ENCODE assay signal across 16 cellular contexts in the genomic region with DNA sequence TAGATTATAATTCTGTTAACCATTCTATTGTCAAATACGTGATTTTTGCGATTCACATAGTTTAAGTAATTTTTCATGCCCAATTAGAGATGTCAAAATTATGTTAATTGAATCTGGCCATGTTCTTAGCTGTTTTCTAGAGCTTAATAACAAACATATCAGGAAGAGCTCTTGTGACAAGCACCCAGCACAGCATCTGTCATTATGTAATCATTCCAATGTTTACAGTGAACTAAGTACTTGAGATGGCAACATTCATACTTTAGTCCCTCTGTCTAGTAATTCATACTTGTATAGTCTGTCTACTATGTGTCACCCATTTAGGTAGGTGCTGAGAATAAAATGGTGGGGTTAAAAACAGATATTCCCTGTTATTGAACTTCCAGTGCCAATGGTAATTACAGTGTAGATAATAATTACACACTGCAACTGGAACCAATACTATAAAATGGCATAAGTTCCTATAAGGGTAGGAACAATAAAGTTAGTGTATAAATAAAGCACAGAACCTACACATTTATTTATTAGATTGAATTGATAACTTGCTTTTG. TPM values are rescaled to one million over a fixed set of nuclear protein-coding genes. Genes with fewer than 3 reads are reported as not detected.
DNase-seq lines count a peak whose midpoint lies in the region; ATAC-seq and TF ChIP-seq lines count a peak whose summit lies in the region.
"Had no signal": no experiment of that assay in that cellular context is flagged by ENCODE, and none has a peak within 500 bp of the region (broad histone marks: within the 10 kb centered on the region; RNA-seq: fewer than 3 reads in every experiment).

No MANE protein-coding gene starts in this region.

- H3K4me3 ChIP-seq in HEK293 (ENCODE audit: low read depth, low read length) (no peak overlapping the region), left lung (no peak overlapping the region)
- H3K4me3 ChIP-seq: GM23338, testis had no signal

- H3K27ac ChIP-seq in HEK293 (ENCODE audit: extremely low read depth, low read depth, low read length) (no peak overlapping the region), left lung (no peak overlapping the region)
- H3K27ac ChIP-seq: testis had no signal

- H3K4me1 ChIP-seq in HEK293 (ENCODE audit: control insufficient read depth, insufficient read depth, low read length) (peaks cover 9% of the 10 kb centered on the region; the same call in 1 of the 2 replicates), left lung (peaks cover 0 to 5% of the 10 kb centered on the region in 2 donors)
- H3K4me1 ChIP-seq: testis had no signal

- CTCF ChIA-PET in HEK293 (lab: Yijun Ruan, JAX) = no interaction called here

- no peaks in the 10 kb centered on the region for H3K27me3 ChIP-seq in left lung
- H3K27me3 ChIP-seq: testis had no signal

- ATAC-seq in left lung (peak; percentile 47), GM21825 (IDR thresholded peaks at IDR 0.05; ENCODE audit: unreplicated experiment) (no peak), HG02798 (IDR thresholded peaks at IDR 0.05; ENCODE audit: poor library complexity, unreplicated experiment) (no peak)
- ATAC-seq: GM23338, Right ventricle myocardium inferior had no signal

- TF ChIP-seq CTCF in HEK293 (tag by site-specific recombination; IDR thresholded peaks at IDR 0.05) = no peak
- no peak for TF ChIP-seq CTCF in left lung (IDR thresholded peaks at IDR 0.05)

- H3K36me3 ChIP-seq in HEK293 (ENCODE audit: control insufficient read depth in 2 of 2, insufficient read depth in 1 of 2, low read length in 2 of 2) = no peaks in the 10 kb centered on the region
- H3K36me3 ChIP-seq in left lung = no peaks in the 10 kb centered on the region

- POLR2A ChIA-PET in HEK293 (lab: Yijun Ruan, JAX) = no interaction called here

- intact Hi-C loops in left lung (cut with DNase I) = no loop called here

- peak; percentile 83 for DNase-seq in DMS53 treated with DMSO at 0.1 percent for 48 hours (lab: John Stamatoyannopoulos, UW; ENCODE audit: unreplicated experiment)
- DNase-seq in RKO (ENCODE audit: low spot score) = peak; percentile 38
- DNase-seq in left lung = no peak
- no peak for DNase-seq in HUDEP-2 (lab: John Stamatoyannopoulos, UW; ENCODE audit: unreplicated experiment in 76 of 76)
- DNase-seq: activated CD4-positive, alpha-beta T cell treated with anti-CD3 and anti-CD28 coated beads, Interleukin-2, amount 50 U/mL, for 1 hour; activated gamma-delta T cell treated with Interleukin-2 at 50 U/mL for 16 hours; central memory CD4-positive, alpha-beta T cell; effector CD4-positive, alpha-beta T cell; NCI-H2081; stimulated activated CD4-positive, alpha-beta T cell treated with anti-CD3 and anti-CD28 coated beads, Interleukin-12 subunit alpha, Interleukin-12 subunit beta, amount 100 ng/mL, for 4 hours; testis had no signal

- H3K9me3 ChIP-seq in HEK293 (ENCODE audit: control insufficient read depth, insufficient read depth, low read depth, low read length) (no peaks in the 10 kb centered on the region), left lung (no peaks in the 10 kb centered on the region)
- H3K9me3 ChIP-seq: testis had no signal

TF ChIP-seq in HEK293, 187 proteins besides CTCF, POLR2A, EP300 and RAD21:
- TF ChIP-seq ZNF785 (tag by site-specific recombination; IDR thresholded peaks at IDR 0.05) (no peak), SP7 (tag by site-specific recombination; IDR thresholded peaks at IDR 0.05) (peak; percentile 93), ZNF692 (tag by site-specific recombination; IDR thresholded peaks at IDR 0.05) (0 out of 2 replicates have a peak, but pooled peaks have one; percentile 22), ZNF621 (tag by site-specific recombination; IDR thresholded peaks at IDR 0.05) (no peak)
- TF ChIP-seq, protein P1, sequence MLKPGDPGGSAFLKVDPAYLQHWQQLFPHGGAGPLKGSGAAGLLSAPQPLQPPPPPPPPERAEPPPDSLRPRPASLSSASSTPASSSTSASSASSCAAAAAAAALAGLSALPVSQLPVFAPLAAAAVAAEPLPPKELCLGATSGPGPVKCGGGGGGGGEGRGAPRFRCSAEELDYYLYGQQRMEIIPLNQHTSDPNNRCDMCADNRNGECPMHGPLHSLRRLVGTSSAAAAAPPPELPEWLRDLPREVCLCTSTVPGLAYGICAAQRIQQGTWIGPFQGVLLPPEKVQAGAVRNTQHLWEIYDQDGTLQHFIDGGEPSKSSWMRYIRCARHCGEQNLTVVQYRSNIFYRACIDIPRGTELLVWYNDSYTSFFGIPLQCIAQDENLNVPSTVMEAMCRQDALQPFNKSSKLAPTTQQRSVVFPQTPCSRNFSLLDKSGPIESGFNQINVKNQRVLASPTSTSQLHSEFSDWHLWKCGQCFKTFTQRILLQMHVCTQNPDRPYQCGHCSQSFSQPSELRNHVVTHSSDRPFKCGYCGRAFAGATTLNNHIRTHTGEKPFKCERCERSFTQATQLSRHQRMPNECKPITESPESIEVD (tag by site-specific recombination; IDR thresholded peaks at IDR 0.05) = peak; percentile 64

RNA-seq across cellular contexts. Expression of gene ZEB1, which starts 55.2 kb away (rescaled TPM):
- 10 to 100 TPM; 31.3 to 33.8 TPM for total RNA-seq in left lung

Comparison
In these comparisons a context has a peak if more than half of its experiments do, and no peak if none do; other contexts are left out.
1. DNase-seq: peak in DMS53 treated with DMSO at 0.1 percent for 48 hours (single experiment) and RKO (single experiment); none in left lung (0 of 2) and HUDEP-2 (0 of 76).